In the genomic region with DNA sequence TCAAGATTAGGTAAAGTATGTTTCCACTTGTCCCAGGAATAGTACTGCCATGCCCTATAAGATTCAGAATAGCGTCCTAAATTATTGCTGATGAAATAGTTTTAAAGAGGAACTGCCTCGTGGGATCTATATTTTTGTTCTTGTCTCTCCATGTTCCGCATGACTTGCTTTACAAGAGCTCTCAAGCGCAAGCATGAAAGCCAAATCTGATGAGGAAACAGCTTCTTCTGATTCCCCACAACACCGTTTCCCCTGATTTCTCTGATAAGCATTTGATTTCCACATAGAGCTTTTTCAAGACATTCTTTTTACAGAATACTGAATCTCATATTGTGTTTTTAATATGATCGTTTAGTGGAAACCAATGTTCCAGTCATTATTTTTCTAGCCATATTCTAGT, we compare ENCODE assay signal across 24 cellular contexts.
A peak's percentile ranks its signal among the peaks of the same experiment; 100 is the strongest.
DNase-seq lines count a peak whose midpoint lies in the region; ATAC-seq and TF ChIP-seq lines count a peak whose summit lies in the region.
"Had no signal": no experiment of that assay in that cellular context is flagged by ENCODE, and none has a peak within 500 bp of the region (broad histone marks: within the 10 kb centered on the region; RNA-seq: fewer than 3 reads in every experiment).

No MANE protein-coding gene starts in this region.

- H3K9me3 ChIP-seq in WERI-Rb-1 (ENCODE audit: severe bottlenecking) (no peaks in the 10 kb centered on the region), left ventricle myocardium inferior (replicated peaks) (no peaks in the 10 kb centered on the region)
- H3K9me3 ChIP-seq: heart right ventricle, sigmoid colon, SK-N-SH had no signal

- no peak overlapping the region for H3K4me3 ChIP-seq in WERI-Rb-1 (ENCODE audit: low read depth, low read length)
- no peak overlapping the region for H3K4me3 ChIP-seq in left ventricle myocardium inferior
- H3K4me3 ChIP-seq: heart right ventricle, sigmoid colon had no signal

- H3K27me3 ChIP-seq in WERI-Rb-1 (ENCODE audit: insufficient read depth, low read depth, severe bottlenecking) (no peaks in the 10 kb centered on the region), left ventricle myocardium inferior (ENCODE audit: low read depth) (no peaks in the 10 kb centered on the region)
- H3K27me3 ChIP-seq: heart right ventricle, sigmoid colon had no signal

- TF ChIP-seq CTCF in WERI-Rb-1 (IDR thresholded peaks at IDR 0.05; ENCODE audit: low read depth, low read length) (no peak), left ventricle myocardium inferior (IDR thresholded peaks at IDR 0.05; ENCODE audit: borderline replicate concordance) (no peak)

- H3K36me3 ChIP-seq in WERI-Rb-1 (no peaks in the 10 kb centered on the region), left ventricle myocardium inferior (no peaks in the 10 kb centered on the region)
- H3K36me3 ChIP-seq: heart right ventricle, sigmoid colon had no signal

- intact Hi-C loops in left ventricle myocardium inferior (cut with micrococcal nuclease): no loop called here

- DNase-seq in COLO668 (lab: John Stamatoyannopoulos, UW; ENCODE audit: unreplicated experiment): peak; percentile 62
- DNase-seq in GF-D8 (lab: John Stamatoyannopoulos, UW): peak; percentile 65
- DNase-seq in NCI-H2029 treated with DMSO at 0.1 percent for 48 hours (lab: John Stamatoyannopoulos, UW): peak; percentile 85
- DNase-seq in NCI-H524 treated with DMSO at 0.1 percent for 48 hours (lab: John Stamatoyannopoulos, UW): peak; percentile 46
- DNase-seq in NOMO-1 treated with DMSO at 0.1 percent for 48 hours (lab: John Stamatoyannopoulos, UW; ENCODE audit: unreplicated experiment): no peak
- DNase-seq in WERI-Rb-1: no peak
- DNase-seq in left ventricle myocardium inferior: no peak
- DNase-seq: activated CD4-positive, alpha-beta T cell treated with anti-CD3 and anti-CD28 coated beads, Interleukin-2, amount 10 ng/mL, durations not matched to agents 7 days and 5 days; activated CD8-positive, alpha-beta memory T cell treated with anti-CD3 and anti-CD28 coated beads, Interleukin-2, amount 10 ng/mL, durations not matched to agents 7 days and 5 days; activated naive CD4-positive, alpha-beta T cell treated with Interleukin-2 at 50 U/mL for 16 hours; activated T-cell treated with anti-CD3 and anti-CD28 coated beads, Interleukin-2, amount 50 U/mL, for 72 hours; amniotic stem cell; CD4-positive, CD25-positive, alpha-beta regulatory T cell; effector CD8-positive, alpha-beta T cell; GOT3; heart right ventricle; Karpas-422; mammary epithelial cell; posterior cingulate gyrus; sigmoid colon; SK-N-SH; stimulated activated CD8-positive, alpha-beta memory T cell treated with anti-CD3 and anti-CD28 coated beads, Interleukin-4, amount 100 ng/mL, for 48 hours had no signal

- H3K4me1 ChIP-seq in left ventricle myocardium inferior: no peaks in the 10 kb centered on the region
- H3K4me1 ChIP-seq: heart right ventricle, sigmoid colon had no signal

- ATAC-seq in HG02870 (IDR thresholded peaks at IDR 0.05; ENCODE audit: unreplicated experiment): no peak
- ATAC-seq: activated CD8-positive, alpha-beta memory T cell treated with anti-CD3 and anti-CD28 coated beads, Interleukin-2, amount 10 ng/mL, durations not matched to agents 7 days and 5 days; activated T-cell treated with anti-CD3 and anti-CD28 coated beads, Interleukin-2, amount 50 U/mL, for 72 hours; heart right ventricle had no signal

- no peak overlapping the region for H3K27ac ChIP-seq in WERI-Rb-1
- no peak overlapping the region for H3K27ac ChIP-seq in left ventricle myocardium inferior (replicated peaks)
- H3K27ac ChIP-seq: heart right ventricle, sigmoid colon, VCaP had no signal

Comparison
In these comparisons a context has a peak if more than half of its experiments do, and no peak if none do; other contexts are left out.
1. DNase-seq: peak in COLO668 (single experiment), GF-D8 (single experiment), NCI-H2029 treated with DMSO at 0.1 percent for 48 hours (single experiment) and NCI-H524 treated with DMSO at 0.1 percent for 48 hours (single experiment); none in NOMO-1 treated with DMSO at 0.1 percent for 48 hours (single experiment), WERI-Rb-1 (single experiment) and left ventricle myocardium inferior (single experiment).